ENCODE assay signal across 1 cellular context in the genomic region with DNA sequence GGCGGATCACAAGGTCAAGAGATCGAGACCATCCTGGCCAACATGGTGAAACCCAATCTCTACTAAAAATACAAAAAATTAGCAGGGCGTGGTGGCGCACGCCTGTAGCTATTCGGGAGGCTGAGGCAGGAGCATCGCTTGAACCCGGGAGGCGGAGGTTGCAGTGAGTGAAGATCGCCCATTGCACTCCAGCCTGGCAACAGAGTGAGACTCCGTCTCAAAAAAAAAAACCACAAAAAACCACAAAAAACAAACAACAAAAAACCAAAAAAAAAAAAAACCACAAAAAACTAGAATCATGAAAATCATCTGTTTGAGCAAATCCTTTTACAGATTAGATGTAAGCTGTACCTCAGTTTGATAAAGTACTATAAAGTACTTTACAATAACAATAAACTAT.
A peak's percentile ranks its signal among the peaks of the same experiment; 100 is the strongest.
TF ChIP-seq lines count a peak whose summit lies in the region.

No MANE protein-coding gene starts in this region.

TF ChIP-seq in K562, 482 proteins besides CTCF, POLR2A, EP300 and RAD21:
- TF ChIP-seq SNIP1 (IDR thresholded peaks at IDR 0.05; ENCODE audit: low read depth) (0 out of 2 replicates have a peak, but pooled peaks have one; percentile 33), CXXC5 (CRISPR knock-in tag; IDR thresholded peaks at IDR 0.05) (0 out of 2 replicates have a peak, but pooled peaks have one; percentile 28), ESRRA (IDR thresholded peaks at IDR 0.05; ENCODE audit: borderline replicate concordance, low read depth) (0 out of 2 replicates have a peak, but pooled peaks have one; percentile 27), NBN (IDR thresholded peaks at IDR 0.05; ENCODE audit: low read depth) (peak; percentile 23; the same call in 1 of the 2 replicates), ZC3H8 (IDR thresholded peaks at IDR 0.05) (0 out of 2 replicates have a peak, but pooled peaks have one; percentile 49), SMARCA5 (IDR thresholded peaks at IDR 0.05) (0 out of 2 replicates have a peak, but pooled peaks have one; percentile 15), CBFA2T3 (IDR thresholded peaks at IDR 0.05) (peak; percentile 9; the same call in 1 of the 2 replicates), CHD1 (IDR thresholded peaks at IDR 0.05; ENCODE audit: low read length) (peak; percentile 7), ARID2 (IDR thresholded peaks at IDR 0.05) (peak; percentile 11; the same call in 1 of the 2 replicates), BCOR (IDR thresholded peaks at IDR 0.05) (peak; percentile 58), HDAC2 (IDR thresholded peaks at IDR 0.05) (peak; percentile 44; the same call in 1 of the 2 replicates), LARP7 (IDR thresholded peaks at IDR 0.05) (0 out of 2 replicates have a peak, but pooled peaks have one; percentile 19), HDAC1 (IDR thresholded peaks at IDR 0.05) (peak in 1 of 2 experiments; percentile 21; a peak in 2 of 4 replicates), HLTF (IDR thresholded peaks at IDR 0.05) (peak; percentile 91), ADNP (tag; IDR thresholded peaks at IDR 0.05) (0 out of 2 replicates have a peak, but pooled peaks have one; percentile 40)
- TF ChIP-seq, protein P1, sequence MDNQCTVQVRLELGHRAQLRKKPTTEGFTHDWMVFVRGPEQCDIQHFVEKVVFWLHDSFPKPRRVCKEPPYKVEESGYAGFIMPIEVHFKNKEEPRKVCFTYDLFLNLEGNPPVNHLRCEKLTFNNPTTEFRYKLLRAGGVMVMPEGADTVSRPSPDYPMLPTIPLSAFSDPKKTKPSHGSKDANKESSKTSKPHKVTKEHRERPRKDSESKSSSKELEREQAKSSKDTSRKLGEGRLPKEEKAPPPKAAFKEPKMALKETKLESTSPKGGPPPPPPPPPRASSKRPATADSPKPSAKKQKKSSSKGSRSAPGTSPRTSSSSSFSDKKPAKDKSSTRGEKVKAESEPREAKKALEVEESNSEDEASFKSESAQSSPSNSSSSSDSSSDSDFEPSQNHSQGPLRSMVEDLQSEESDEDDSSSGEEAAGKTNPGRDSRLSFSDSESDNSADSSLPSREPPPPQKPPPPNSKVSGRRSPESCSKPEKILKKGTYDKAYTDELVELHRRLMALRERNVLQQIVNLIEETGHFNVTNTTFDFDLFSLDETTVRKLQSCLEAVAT (IDR thresholded peaks at IDR 0.05) = peak; percentile 45 to 87; a peak in 2 of 4 replicates
- TF ChIP-seq, protein P2, sequence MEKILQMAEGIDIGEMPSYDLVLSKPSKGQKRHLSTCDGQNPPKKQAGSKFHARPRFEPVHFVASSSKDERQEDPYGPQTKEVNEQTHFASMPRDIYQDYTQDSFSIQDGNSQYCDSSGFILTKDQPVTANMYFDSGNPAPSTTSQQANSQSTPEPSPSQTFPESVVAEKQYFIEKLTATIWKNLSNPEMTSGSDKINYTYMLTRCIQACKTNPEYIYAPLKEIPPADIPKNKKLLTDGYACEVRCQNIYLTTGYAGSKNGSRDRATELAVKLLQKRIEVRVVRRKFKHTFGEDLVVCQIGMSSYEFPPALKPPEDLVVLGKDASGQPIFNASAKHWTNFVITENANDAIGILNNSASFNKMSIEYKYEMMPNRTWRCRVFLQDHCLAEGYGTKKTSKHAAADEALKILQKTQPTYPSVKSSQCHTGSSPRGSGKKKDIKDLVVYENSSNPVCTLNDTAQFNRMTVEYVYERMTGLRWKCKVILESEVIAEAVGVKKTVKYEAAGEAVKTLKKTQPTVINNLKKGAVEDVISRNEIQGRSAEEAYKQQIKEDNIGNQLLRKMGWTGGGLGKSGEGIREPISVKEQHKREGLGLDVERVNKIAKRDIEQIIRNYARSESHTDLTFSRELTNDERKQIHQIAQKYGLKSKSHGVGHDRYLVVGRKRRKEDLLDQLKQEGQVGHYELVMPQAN (IDR thresholded peaks at IDR 0.05; ENCODE audit: borderline replicate concordance) = peak; percentile 64
- TF ChIP-seq, protein P3, sequence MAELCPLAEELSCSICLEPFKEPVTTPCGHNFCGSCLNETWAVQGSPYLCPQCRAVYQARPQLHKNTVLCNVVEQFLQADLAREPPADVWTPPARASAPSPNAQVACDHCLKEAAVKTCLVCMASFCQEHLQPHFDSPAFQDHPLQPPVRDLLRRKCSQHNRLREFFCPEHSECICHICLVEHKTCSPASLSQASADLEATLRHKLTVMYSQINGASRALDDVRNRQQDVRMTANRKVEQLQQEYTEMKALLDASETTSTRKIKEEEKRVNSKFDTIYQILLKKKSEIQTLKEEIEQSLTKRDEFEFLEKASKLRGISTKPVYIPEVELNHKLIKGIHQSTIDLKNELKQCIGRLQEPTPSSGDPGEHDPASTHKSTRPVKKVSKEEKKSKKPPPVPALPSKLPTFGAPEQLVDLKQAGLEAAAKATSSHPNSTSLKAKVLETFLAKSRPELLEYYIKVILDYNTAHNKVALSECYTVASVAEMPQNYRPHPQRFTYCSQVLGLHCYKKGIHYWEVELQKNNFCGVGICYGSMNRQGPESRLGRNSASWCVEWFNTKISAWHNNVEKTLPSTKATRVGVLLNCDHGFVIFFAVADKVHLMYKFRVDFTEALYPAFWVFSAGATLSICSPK (IDR thresholded peaks at IDR 0.05; ENCODE audit: borderline replicate concordance) = 0 out of 2 replicates have a peak, but pooled peaks have one; percentile 53
- TF ChIP-seq, protein P4, sequence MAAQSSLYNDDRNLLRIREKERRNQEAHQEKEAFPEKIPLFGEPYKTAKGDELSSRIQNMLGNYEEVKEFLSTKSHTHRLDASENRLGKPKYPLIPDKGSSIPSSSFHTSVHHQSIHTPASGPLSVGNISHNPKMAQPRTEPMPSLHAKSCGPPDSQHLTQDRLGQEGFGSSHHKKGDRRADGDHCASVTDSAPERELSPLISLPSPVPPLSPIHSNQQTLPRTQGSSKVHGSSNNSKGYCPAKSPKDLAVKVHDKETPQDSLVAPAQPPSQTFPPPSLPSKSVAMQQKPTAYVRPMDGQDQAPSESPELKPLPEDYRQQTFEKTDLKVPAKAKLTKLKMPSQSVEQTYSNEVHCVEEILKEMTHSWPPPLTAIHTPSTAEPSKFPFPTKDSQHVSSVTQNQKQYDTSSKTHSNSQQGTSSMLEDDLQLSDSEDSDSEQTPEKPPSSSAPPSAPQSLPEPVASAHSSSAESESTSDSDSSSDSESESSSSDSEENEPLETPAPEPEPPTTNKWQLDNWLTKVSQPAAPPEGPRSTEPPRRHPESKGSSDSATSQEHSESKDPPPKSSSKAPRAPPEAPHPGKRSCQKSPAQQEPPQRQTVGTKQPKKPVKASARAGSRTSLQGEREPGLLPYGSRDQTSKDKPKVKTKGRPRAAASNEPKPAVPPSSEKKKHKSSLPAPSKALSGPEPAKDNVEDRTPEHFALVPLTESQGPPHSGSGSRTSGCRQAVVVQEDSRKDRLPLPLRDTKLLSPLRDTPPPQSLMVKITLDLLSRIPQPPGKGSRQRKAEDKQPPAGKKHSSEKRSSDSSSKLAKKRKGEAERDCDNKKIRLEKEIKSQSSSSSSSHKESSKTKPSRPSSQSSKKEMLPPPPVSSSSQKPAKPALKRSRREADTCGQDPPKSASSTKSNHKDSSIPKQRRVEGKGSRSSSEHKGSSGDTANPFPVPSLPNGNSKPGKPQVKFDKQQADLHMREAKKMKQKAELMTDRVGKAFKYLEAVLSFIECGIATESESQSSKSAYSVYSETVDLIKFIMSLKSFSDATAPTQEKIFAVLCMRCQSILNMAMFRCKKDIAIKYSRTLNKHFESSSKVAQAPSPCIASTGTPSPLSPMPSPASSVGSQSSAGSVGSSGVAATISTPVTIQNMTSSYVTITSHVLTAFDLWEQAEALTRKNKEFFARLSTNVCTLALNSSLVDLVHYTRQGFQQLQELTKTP (IDR thresholded peaks at IDR 0.05; ENCODE audit: low read depth in 1 of 2, partially characterized antibody in 2 of 2) = peak in 1 of 2 experiments; percentile 14
TF ChIP-seq in K562: peak in this region for 19; not testable (repeated sequence) for 463.
